In genomic region chr7:144403102-144403501, GRCh38 we compare ENCODE assay signal across 35 cellular contexts. TPM values are rescaled to one million over a fixed set of nuclear protein-coding genes. Genes with fewer than 3 reads are reported as not detected.
"Had no signal": no experiment of that assay in that cellular context is flagged by ENCODE, and none has a peak within 500 bp of the region (broad histone marks: within the 10 kb centered on the region; RNA-seq: fewer than 3 reads in every experiment).

No MANE protein-coding gene starts in this region.

- ATAC-seq: activated CD8-positive, alpha-beta memory T cell treated with anti-CD3 and anti-CD28 coated beads, Interleukin-2, amount 10 ng/mL, durations not matched to agents 7 days and 5 days; activated CD8-positive, alpha-beta T cell treated with anti-CD3 and anti-CD28 coated beads for 36 hours; activated naive CD4-positive, alpha-beta T cell treated with anti-CD3 and anti-CD28 coated beads, Interleukin-2, amount 50 U/mL, for 72 hours; activated T-cell treated with anti-CD3 and anti-CD28 coated beads, Interleukin-2, amount 50 U/mL, for 4 hours; activated T-cell treated with anti-CD3 and anti-CD28 coated beads, Interleukin-2, amount 50 U/mL, for 72 hours; activated T-helper 17 cell treated with anti-CD3 and anti-CD28 coated beads, Interleukin-2, amount 50 U/mL, for 72 hours; body of pancreas had no signal

- DNase-seq: activated B cell treated with CpG ODN at 0.5 μM for 24 hours; activated CD4-positive, alpha-beta memory T cell treated with anti-CD3 and anti-CD28 coated beads for 36 hours; activated CD4-positive, alpha-beta T cell treated with anti-CD3 and anti-CD28 coated beads for 4 hours; activated CD4-positive, alpha-beta T cell treated with anti-CD3 and anti-CD28 coated beads, Interleukin-2, amount 10 ng/mL, durations not matched to agents 24 days and 14 days; activated CD4-positive, alpha-beta T cell treated with anti-CD3 and anti-CD28 coated beads, Interleukin-2, amount 50 U/mL, for 1 hour; activated CD4-positive, alpha-beta T cell treated with anti-CD3 and anti-CD28 coated beads, Interleukin-2, amount 50 U/mL, for 4 hours; activated CD4-positive, CD25-positive, alpha-beta regulatory T cell treated with anti-CD3 and anti-CD28 coated beads, Interleukin-2, amount 50 U/mL, for 72 hours; activated CD8-positive, alpha-beta memory T cell treated with anti-CD3 and anti-CD28 coated beads, Interleukin-2, amount 10 ng/mL, durations not matched to agents 7 days and 5 days; activated CD8-positive, alpha-beta T cell treated with anti-CD3 and anti-CD28 coated beads for 36 hours; activated effector memory CD4-positive, alpha-beta T cell treated with anti-CD3 and anti-CD28 coated beads, Interleukin-2, amount 50 U/mL, for 16 hours; activated gamma-delta T cell treated with Interleukin-2 at 50 U/mL for 16 hours; activated naive CD4-positive, alpha-beta T cell; activated naive CD4-positive, alpha-beta T cell treated with anti-CD3 and anti-CD28 coated beads for 36 hours; activated naive CD4-positive, alpha-beta T cell treated with anti-CD3 and anti-CD28 coated beads, Interleukin-2, amount 50 U/mL, for 16 hours; activated naive CD8-positive, alpha-beta T cell treated with anti-CD3 and anti-CD28 coated beads for 36 hours; activated T-cell treated with anti-CD3 and anti-CD28 coated beads for 4 hours; activated T-cell treated with anti-CD3 and anti-CD28 coated beads, Interleukin-2, amount 50 U/mL, for 1 hour; activated T-cell treated with anti-CD3 and anti-CD28 coated beads, Interleukin-2, amount 50 U/mL, for 4 hours; activated T-cell treated with anti-CD3 and anti-CD28 coated beads, Interleukin-2, amount 50 U/mL, for 72 hours; adrenal gland; amniotic stem cell; aorta; body of pancreas; brain microvascular endothelial cell; central memory CD4-positive, alpha-beta T cell; T-helper 1 cell; T-helper 2 cell; T-helper 9 cell had no signal

RNA-seq across cellular contexts. Expression of gene NOBOX, which starts 0.4 kb away (rescaled TPM):
- total RNA-seq: activated B cell treated with CpG ODN at 0.5 μM for 24 hours; activated CD4-positive, alpha-beta memory T cell treated with anti-CD3 and anti-CD28 coated beads for 36 hours; activated CD4-positive, alpha-beta T cell treated with anti-CD3 and anti-CD28 coated beads, Interleukin-2, amount 10 ng/mL, durations not matched to agents 24 days and 14 days; activated CD8-positive, alpha-beta memory T cell treated with anti-CD3 and anti-CD28 coated beads, Interleukin-2, amount 10 ng/mL, durations not matched to agents 7 days and 5 days; activated CD8-positive, alpha-beta T cell treated with anti-CD3 and anti-CD28 coated beads for 36 hours; activated naive CD4-positive, alpha-beta T cell treated with anti-CD3 and anti-CD28 coated beads for 36 hours; activated naive CD4-positive, alpha-beta T cell treated with anti-CD3 and anti-CD28 coated beads, Interleukin-2, amount 50 U/mL, for 72 hours; activated naive CD8-positive, alpha-beta T cell treated with anti-CD3 and anti-CD28 coated beads for 36 hours; activated T-cell treated with anti-CD3 and anti-CD28 coated beads, Interleukin-2, amount 50 U/mL, for 4 hours; activated T-cell treated with anti-CD3 and anti-CD28 coated beads, Interleukin-2, amount 50 U/mL, for 72 hours; activated T-helper 1 cell treated with anti-CD3 and anti-CD28 coated beads, Interleukin-12 subunit alpha, Interleukin-12 subunit beta, Interleukin-2, Interleukin-4 antibody, amounts not matched to agents 30 ng/mL and 10 ng/mL and 1 ng/mL, durations not matched to agents 14 hours and 24 hours and 36 hours; activated T-helper 17 cell treated with anti-CD3 and anti-CD28 coated beads, Interleukin-2, amount 50 U/mL, for 72 hours; adrenal gland; aorta; astrocyte; body of pancreas; breast epithelium; cardiac septum; cerebellum had no signal
